20 cellular contexts compared by ENCODE assay signal in the genomic region with DNA sequence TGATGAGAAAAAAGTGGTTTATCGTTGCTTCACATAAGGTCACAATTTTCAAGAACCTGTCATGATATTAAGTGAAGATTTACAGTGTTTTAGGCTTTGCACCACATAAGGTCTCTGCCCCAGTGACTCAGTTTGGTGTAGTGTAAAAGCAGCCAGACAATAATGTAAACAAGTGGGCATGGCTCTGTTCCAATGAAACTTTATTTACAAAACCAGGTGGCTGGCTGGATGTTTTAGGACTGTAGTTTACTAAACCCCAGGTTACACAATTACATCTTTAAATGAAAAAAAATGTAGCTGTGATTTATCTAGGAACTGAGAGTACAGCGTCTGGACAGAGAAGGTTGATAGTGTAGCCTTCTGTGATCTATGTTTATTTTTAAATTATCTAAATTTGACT. TPM values are rescaled to one million over a fixed set of nuclear protein-coding genes. Genes with fewer than 3 reads are reported as not detected.
DNase-seq lines count a peak whose midpoint lies in the region; ATAC-seq and TF ChIP-seq lines count a peak whose summit lies in the region.
"Had no signal": no experiment of that assay in that cellular context is flagged by ENCODE, and none has a peak within 500 bp of the region (broad histone marks: within the 10 kb centered on the region; RNA-seq: fewer than 3 reads in every experiment).

No MANE protein-coding gene starts in this region.

- H3K9me3 ChIP-seq in fibroblast of lung (ENCODE audit: control insufficient read depth, insufficient read depth, low read depth, low read length) = no peaks in the 10 kb centered on the region
- H3K9me3 ChIP-seq in sigmoid colon = no peaks in the 10 kb centered on the region
- no peaks in the 10 kb centered on the region for H3K9me3 ChIP-seq in colonic mucosa
- H3K9me3 ChIP-seq: thyroid gland had no signal

- H2AFZ ChIP-seq in fibroblast of lung (ENCODE audit: low read length) = no peak overlapping the region

- peaks cover 5% of the 10 kb centered on the region for H3K36me3 ChIP-seq in fibroblast of lung (ENCODE audit: control insufficient read depth, insufficient read depth, low read length)
- H3K36me3 ChIP-seq in sigmoid colon = peaks cover 0 to 44% (median 13%) of the 10 kb centered on the region in 4 donors
- H3K36me3 ChIP-seq in colonic mucosa = no peaks in the 10 kb centered on the region

- H4K20me1 ChIP-seq in fibroblast of lung (ENCODE audit: control insufficient read depth, extremely low read depth, insufficient read depth, low read length) = no peaks in the 10 kb centered on the region

- no peaks in the 10 kb centered on the region for H3K27me3 ChIP-seq in fibroblast of lung (ENCODE audit: control insufficient read depth, insufficient read depth, low read length)
- no peaks in the 10 kb centered on the region for H3K27me3 ChIP-seq in sigmoid colon
- H3K27me3 ChIP-seq in colonic mucosa = no peaks in the 10 kb centered on the region
- H3K27me3 ChIP-seq: foreskin keratinocyte, thyroid gland had no signal

- no peak overlapping the region for H3K9ac ChIP-seq in fibroblast of lung (ENCODE audit: insufficient read depth, low read length)
- H3K9ac ChIP-seq in colonic mucosa (ENCODE audit: low read depth in 2 of 2, low read length in 2 of 2) = no peak overlapping the region

- H3K4me1 Mint-ChIP-seq in activated CD4-positive, alpha-beta T cell treated with anti-CD3 and anti-CD28 coated beads for 36 hours = peaks cover 22% of the 10 kb centered on the region
- H3K4me1 Mint-ChIP-seq: mesothelial cell of epicardium had no signal

- CTCF ChIA-PET in activated CD4-positive, alpha-beta T cell treated with anti-CD3 and anti-CD28 coated beads for 36 hours (lab: Charles Lee) = interaction anchor here (0.8 kb wide), 1 partner anchor 63 kb away, joined by 3 read pairs; no protein-coding TSS in a partner anchor

- ATAC-seq in activated CD4-positive, alpha-beta T cell treated with anti-CD3 and anti-CD28 coated beads for 36 hours = no peak
- ATAC-seq: foreskin keratinocyte had no signal

- intact Hi-C loops in activated CD4-positive, alpha-beta T cell treated with anti-CD3 and anti-CD28 coated beads for 36 hours (cut with DNase I, micrococcal nuclease) = no loop called here
- intact Hi-C loops in sigmoid colon (cut with DNase I) (no loop called here), colonic mucosa (cut with DNase I) (no loop called here)

- H3K27ac ChIP-seq in fibroblast of lung (ENCODE audit: insufficient read depth, low read length) = no peak overlapping the region
- peak overlapping the region in 3 of 4 donors; percentile 27 to 39 (median 27) for H3K27ac ChIP-seq in sigmoid colon
- H3K27ac ChIP-seq in colonic mucosa = no peak overlapping the region
- H3K27ac ChIP-seq: foreskin keratinocyte, thyroid gland had no signal

- no peak overlapping the region for H3K4me3 Mint-ChIP-seq in activated CD4-positive, alpha-beta T cell treated with anti-CD3 and anti-CD28 coated beads for 36 hours
- H3K4me3 Mint-ChIP-seq: CD4-positive, CD25-positive, alpha-beta regulatory T cell; mesothelial cell of epicardium; T-helper 1 cell treated with Interleukin-12 subunit alpha and Interleukin-12 subunit beta and Interleukin-4 antibody, amounts not matched to agents 30 μg/mL and 1 μg/mL, for 36 hours had no signal

- POLR2A ChIA-PET in activated CD4-positive, alpha-beta T cell treated with anti-CD3 and anti-CD28 coated beads for 36 hours (lab: Charles Lee) = no interaction called here

- WGBS in sigmoid colon, 2 donors = 51 to 84% methylated on average over 2 of the region's 2 CpGs

- TF ChIP-seq CTCF in fibroblast of lung (conservative IDR thresholded peaks at IDR 0.05 in 1 of 2, IDR thresholded peaks at IDR 0.05 in 1 of 2; ENCODE audit: low read depth in 1 of 2, low read length in 2 of 2) = no peak
- no peak for TF ChIP-seq CTCF in sigmoid colon (IDR thresholded peaks at IDR 0.05)
- no peak for TF ChIP-seq CTCF in colonic mucosa (IDR thresholded peaks at IDR 0.05)

- no peak for TF ChIP-seq EP300 in sigmoid colon (IDR thresholded peaks at IDR 0.05)

- no peak for DNase-seq in activated CD4-positive, alpha-beta T cell treated with anti-CD3 and anti-CD28 coated beads for 36 hours
- no peak for DNase-seq in activated CD4-positive, alpha-beta T cell treated with anti-CD3 and anti-CD28 coated beads for 4 hours
- DNase-seq in RPMI7951 (ENCODE audit: low read depth) (peak; percentile 58), fibroblast of lung (ENCODE audit: low read depth in 2 of 2) (peak; percentile 37 to 89), sigmoid colon (no peak), ecto neural progenitor cell (ENCODE audit: low spot score) (no peak), pons (ENCODE audit: low spot score) (no peak), colonic mucosa (no peak)
- DNase-seq: CD4-positive, CD25-positive, alpha-beta regulatory T cell; effector memory CD4-positive, alpha-beta T cell; foreskin keratinocyte; NCI-H1092; NCI-H2107; NCI-H524 treated with DMSO at 0.1 percent for 48 hours; retina; stimulated activated CD4-positive, alpha-beta T cell treated with anti-CD3 and anti-CD28 coated beads, Interleukin-15, amount 100 ng/mL, for 24 hours; stimulated activated naive CD4-positive, alpha-beta T cell; thyroid gland had no signal

- H3K4me3 ChIP-seq in fibroblast of lung (replicated peaks in 1 of 4; ENCODE audit: control extremely low read depth in 1 of 4, insufficient read depth in 1 of 4, low read depth in 3 of 4, low read length in 4 of 4) = no peak overlapping the region
- H3K4me3 ChIP-seq in sigmoid colon = no peak overlapping the region
- H3K4me3 ChIP-seq in colonic mucosa = no peak overlapping the region
- H3K4me3 ChIP-seq: thyroid gland had no signal

- H3K4me2 ChIP-seq in fibroblast of lung (ENCODE audit: extremely low read depth, insufficient read depth, low read length) = no peak overlapping the region

- H3K27ac Mint-ChIP-seq in activated CD4-positive, alpha-beta T cell treated with anti-CD3 and anti-CD28 coated beads for 36 hours = peak overlapping the region; percentile 6
- H3K27ac Mint-ChIP-seq: mesothelial cell of epicardium; T-helper 1 cell treated with Interleukin-12 subunit alpha and Interleukin-12 subunit beta and Interleukin-4 antibody, amounts not matched to agents 30 μg/mL and 1 μg/mL, for 36 hours had no signal

- no peaks in the 10 kb centered on the region for H3K79me2 ChIP-seq in fibroblast of lung (ENCODE audit: control insufficient read depth, insufficient read depth, low read length)

- no peaks in the 10 kb centered on the region for H3K27me3 Mint-ChIP-seq in activated CD4-positive, alpha-beta T cell treated with anti-CD3 and anti-CD28 coated beads for 36 hours
- H3K27me3 Mint-ChIP-seq: CD4-positive, CD25-positive, alpha-beta regulatory T cell had no signal

- H3K4me1 ChIP-seq in fibroblast of lung (ENCODE audit: control insufficient read depth, extremely low read depth, insufficient read depth, low read length) (peaks cover 10% of the 10 kb centered on the region), sigmoid colon (peaks cover 0 to 21% (median 15%) of the 10 kb centered on the region in 4 donors), colonic mucosa (no peaks in the 10 kb centered on the region)
- H3K4me1 ChIP-seq: foreskin keratinocyte, thyroid gland had no signal

- TF ChIP-seq POLR2A in sigmoid colon (IDR thresholded peaks at IDR 0.05) = no peak

- peaks cover 76% of the 10 kb centered on the region for H3K36me3 Mint-ChIP-seq in activated CD4-positive, alpha-beta T cell treated with anti-CD3 and anti-CD28 coated beads for 36 hours (ENCODE audit: low read depth)

- H3K9me3 Mint-ChIP-seq in activated CD4-positive, alpha-beta T cell treated with anti-CD3 and anti-CD28 coated beads for 36 hours (ENCODE audit: low read depth) = peaks cover 7% of the 10 kb centered on the region

RNA-seq across cellular contexts. Expression of a gene that starts 9.7 kb away (rescaled TPM):
- total RNA-seq in activated CD4-positive, alpha-beta T cell treated with anti-CD3 and anti-CD28 coated beads for 36 hours = under 1 TPM; 0.61 to 0.69 TPM
- total RNA-seq in RPMI7951 (2014; rRNA removed; shearing (Covaris generic)) = 0.60 and 0.88 TPM in 2 replicates
- total RNA-seq in fibroblast of lung (0.26 and 0.50 TPM in 2 replicates), sigmoid colon (100 to 1,000 TPM in 2 of 4 donors, 10 to 100 TPM in 2; 46.7 to 150 (median 99.3) TPM), colonic mucosa (1 to 10 TPM; 2.1 to 4.4 TPM)
- polyA plus RNA-seq in fibroblast of lung (0.20 and 0.87 TPM in 2 replicates), sigmoid colon (1 to 10 TPM in 2 of 3 donors, under 1 TPM in 1; 0.69 to 2.6 (median 1.2) TPM)
- polyA plus RNA-seq in fibroblast of lung (2012) = 0.35 and 1.7 TPM in 2 replicates
- not detected in 2 replicates for polyA minus RNA-seq in fibroblast of lung (ENCODE audit: low replicate concordance)

Comparison
In these comparisons a context has a peak if more than half of its experiments do, and no peak if none do; other contexts are left out.
1. DNase-seq: peak in RPMI7951 (single experiment) and fibroblast of lung (2 of 2); none in activated CD4-positive, alpha-beta T cell treated with anti-CD3 and anti-CD28 coated beads for 36 hours (single experiment), activated CD4-positive, alpha-beta T cell treated with anti-CD3 and anti-CD28 coated beads for 4 hours (0 of 2), sigmoid colon (single experiment), ecto neural progenitor cell (single experiment), pons (single experiment) and colonic mucosa (single experiment).
2. H3K27ac ChIP-seq: peak in sigmoid colon (3 of 4); none in fibroblast of lung (single experiment) and colonic mucosa (single experiment).
3. RNA of a gene that starts 9.7 kb away (total RNA-seq): 46.7 to 150 TPM in sigmoid colon; 2.1 to 4.4 TPM in colonic mucosa, 0.61 to 0.69 TPM in activated CD4-positive, alpha-beta T cell treated with anti-CD3 and anti-CD28 coated beads for 36 hours, 0.60 to 0.88 TPM in RPMI7951 and 0.26 to 0.50 TPM in fibroblast of lung; every median in the first group is over 4 times any median in the second.